ENCODE assay signal across 13 cellular contexts in the genomic region with DNA sequence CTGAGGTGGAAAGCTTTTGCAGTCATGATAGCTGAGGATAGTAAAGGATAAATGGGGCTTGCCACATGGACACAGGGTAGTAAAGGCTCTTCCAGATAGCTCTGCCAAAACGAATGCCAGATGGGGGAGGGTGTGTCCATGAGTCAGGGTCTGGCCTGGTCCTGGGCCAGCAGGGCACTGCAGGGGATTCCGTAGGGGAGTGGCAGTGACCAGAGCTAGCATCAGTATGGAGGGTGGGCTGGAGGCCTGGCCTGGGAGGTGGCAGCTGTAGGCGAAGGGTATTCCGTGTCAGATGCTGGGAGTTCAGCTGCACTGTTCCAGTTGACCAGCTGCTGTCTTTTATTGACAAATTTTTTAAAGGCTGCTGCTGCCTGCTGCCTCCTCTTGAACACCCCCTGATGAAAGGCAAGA. TPM values are rescaled to one million over a fixed set of nuclear protein-coding genes. Genes with fewer than 3 reads are reported as not detected.
DNase-seq lines count a peak whose midpoint lies in the region; ATAC-seq, FAIRE-seq and TF ChIP-seq lines count a peak whose summit lies in the region.
"Had no signal": no experiment of that assay in that cellular context is flagged by ENCODE, and none has a peak within 500 bp of the region (broad histone marks: within the 10 kb centered on the region; RNA-seq: fewer than 3 reads in every experiment).

No MANE protein-coding gene starts in this region.

- no peaks in the 10 kb centered on the region for H3K9me3 Mint-ChIP-seq in H9
- H3K9me3 Mint-ChIP-seq in astrocyte (ENCODE audit: unreplicated experiment), result no peaks in the 10 kb centered on the region
- H3K9me3 Mint-ChIP-seq: activated naive CD8-positive, alpha-beta T cell treated with anti-CD3 and anti-CD28 coated beads, Interleukin-2, amount 10 ng/mL, durations not matched to agents 7 days and 5 days; immature natural killer cell had no signal

- WGBS in H9 (ENCODE audit: extremely low coverage, insufficient read length, low lambda C conversion rate), result no CpG with 5 or more reads among the region's 4 CpGs
- 68 to 76% methylated on average over 4 of the region's 4 CpGs for WGBS in heart right ventricle, 2 donors
- 47% methylated on average over 4 of the region's 4 CpGs for WGBS in smooth muscle cell (ENCODE audit: low lambda C conversion rate)

- H3K27me3 Mint-ChIP-seq in H9 (ENCODE audit: low read depth) (no peaks in the 10 kb centered on the region), astrocyte (ENCODE audit: low read depth, unreplicated experiment) (no peaks in the 10 kb centered on the region)
- H3K27me3 Mint-ChIP-seq: activated naive CD8-positive, alpha-beta T cell treated with anti-CD3 and anti-CD28 coated beads, Interleukin-2, amount 10 ng/mL, durations not matched to agents 7 days and 5 days had no signal

- H3K4me3 ChIP-seq in astrocyte (ENCODE audit: insufficient read depth, low read depth, low read length), result peak overlapping the region; percentile 35
- no peak overlapping the region for H3K4me3 ChIP-seq in heart right ventricle
- H3K4me3 ChIP-seq in smooth muscle cell, result no peak overlapping the region

- no peak overlapping the region for H3K56ac ChIP-seq in H9 (ENCODE audit: insufficient read length, low read depth, low read length)

- no peak overlapping the region for H2BK5ac ChIP-seq in H9 (ENCODE audit: insufficient read length, low read length)

- H3F3A ChIP-seq in smooth muscle cell (ENCODE audit: low read depth), result peaks cover 15% of the 10 kb centered on the region

- H2BK15ac ChIP-seq in H9 (ENCODE audit: low read depth, low read length), result no peak overlapping the region

- H4K8ac ChIP-seq in H9 (replicated peaks; ENCODE audit: insufficient read length, low read depth, low read length), result no peak overlapping the region

- H3K27ac ChIP-seq in H9 (ENCODE audit: insufficient read length, low read depth, low read length) (no peak overlapping the region), astrocyte (ENCODE audit: low read depth, low read length) (peak overlapping the region; percentile 92), heart right ventricle (peak overlapping the region in 1 of 10 donors; percentile 23), smooth muscle cell (ENCODE audit: low read depth) (peak overlapping the region; percentile 52)

- H3K36me3 Mint-ChIP-seq in H9 (ENCODE audit: insufficient read depth in 1 of 3, low read depth in 3 of 3), result peaks cover 19 to 34% (median 32%) of the 10 kb centered on the region in 3 experiments; a peak in 6 of 7 replicates
- H3K36me3 Mint-ChIP-seq in astrocyte (ENCODE audit: low read depth, unreplicated experiment), result peaks cover 9% of the 10 kb centered on the region

- H2AFZ ChIP-seq in H9 (ENCODE audit: low read length) (no peak overlapping the region), astrocyte (ENCODE audit: low read depth, low read length) (peak overlapping the region; percentile 27), smooth muscle cell (ENCODE audit: low read depth) (no peak overlapping the region)

- H3K4me2 ChIP-seq in H9 (ENCODE audit: insufficient read depth, insufficient read length, low read length) (no peak overlapping the region), astrocyte (ENCODE audit: low read length) (peak overlapping the region; percentile 82), smooth muscle cell (peak overlapping the region; percentile 27)

- no peaks in the 10 kb centered on the region; a peak in 1 of 4 replicates for H3K4me1 Mint-ChIP-seq in H9
- peaks cover 20% of the 10 kb centered on the region for H3K4me1 Mint-ChIP-seq in astrocyte (ENCODE audit: low read depth, unreplicated experiment)
- H3K4me1 Mint-ChIP-seq: activated naive CD8-positive, alpha-beta T cell treated with anti-CD3 and anti-CD28 coated beads, Interleukin-2, amount 10 ng/mL, durations not matched to agents 7 days and 5 days; immature natural killer cell had no signal

- no peak overlapping the region for H3T11ph ChIP-seq in H9 (ENCODE audit: low read length)

- H3K23ac ChIP-seq in H9 (ENCODE audit: insufficient read length, low read depth, low read length), result no peak overlapping the region

- H3K36me3 ChIP-seq in astrocyte (ENCODE audit: insufficient read depth, low read length) (peaks cover 7% of the 10 kb centered on the region), heart right ventricle (peaks cover 0 to 75% (median 14%) of the 10 kb centered on the region in 9 donors), smooth muscle cell (ENCODE audit: low read depth) (no peaks in the 10 kb centered on the region)

- H4K91ac ChIP-seq in H9 (ENCODE audit: insufficient read length, low read depth, low read length), result no peak overlapping the region

- H4K5ac ChIP-seq in H9 (ENCODE audit: insufficient read length, low read depth, low read length), result no peak overlapping the region

- H3K4ac ChIP-seq in H9 (ENCODE audit: low read depth, low read length), result no peak overlapping the region

- peak overlapping the region in 2 of 3 experiments; percentile 1 to 55; a peak in 1 of 7 replicates for H3K27ac Mint-ChIP-seq in H9
- peak overlapping the region; percentile 78 for H3K27ac Mint-ChIP-seq in astrocyte (ENCODE audit: unreplicated experiment)
- H3K27ac Mint-ChIP-seq: activated naive CD8-positive, alpha-beta T cell treated with anti-CD3 and anti-CD28 coated beads, Interleukin-2, amount 10 ng/mL, durations not matched to agents 7 days and 5 days; immature natural killer cell had no signal

- H3K9me3 ChIP-seq in H9 (ENCODE audit: control insufficient read depth, low read depth, low read length) (no peaks in the 10 kb centered on the region), astrocyte (ENCODE audit: insufficient read depth, low read depth, low read length) (no peaks in the 10 kb centered on the region), heart right ventricle (no peaks in the 10 kb centered on the region), smooth muscle cell (replicated peaks; ENCODE audit: low read depth) (no peaks in the 10 kb centered on the region)

- H3K18ac ChIP-seq in H9 (ENCODE audit: insufficient read length, low read depth, low read length), result no peak overlapping the region

- H3K79me1 ChIP-seq in H9 (ENCODE audit: insufficient read depth, low read depth, low read length, poor library complexity, severe bottlenecking), result no peaks in the 10 kb centered on the region

- H3K14ac ChIP-seq in H9 (ENCODE audit: insufficient read depth, low read length), result no peak overlapping the region

- peak in 5 of 8 donors; percentile 28 to 64 (median 55) for ATAC-seq in heart right ventricle
- no peak for ATAC-seq in HG03159 (IDR thresholded peaks at IDR 0.05; ENCODE audit: unreplicated experiment)

- intact Hi-C loops in heart right ventricle (cut with DNase I), result no loop called here

- H2BK120ac ChIP-seq in H9 (ENCODE audit: low read depth, low read length, poor library complexity, severe bottlenecking), result no peak overlapping the region

- FAIRE-seq in astrocyte (lab: Jason Lieb, UNC), result no peak
- FAIRE-seq: G401.6 had no signal

- H2BK20ac ChIP-seq in H9 (ENCODE audit: low read depth, low read length, poor library complexity, severe bottlenecking), result no peak overlapping the region

- H4K20me1 ChIP-seq in H9 (ENCODE audit: control insufficient read depth, insufficient read depth, insufficient read length) (no peaks in the 10 kb centered on the region), astrocyte (ENCODE audit: insufficient read depth, low read length) (no peaks in the 10 kb centered on the region), smooth muscle cell (ENCODE audit: low read depth) (peaks cover 3% of the 10 kb centered on the region)

- H2BK12ac ChIP-seq in H9 (ENCODE audit: insufficient read length, low read depth, low read length), result no peak overlapping the region

- no peak overlapping the region for H2AK5ac ChIP-seq in H9 (ENCODE audit: insufficient read length, low read length)

- no peaks in the 10 kb centered on the region for H3K27me3 ChIP-seq in H9 (ENCODE audit: insufficient read depth, low read length)
- H3K27me3 ChIP-seq in astrocyte (ENCODE audit: insufficient read depth, low read length), result no peaks in the 10 kb centered on the region
- no peaks in the 10 kb centered on the region for H3K27me3 ChIP-seq in heart right ventricle
- no peaks in the 10 kb centered on the region for H3K27me3 ChIP-seq in smooth muscle cell (ENCODE audit: low read depth)

- H3K9ac ChIP-seq in H9 (ENCODE audit: extremely low read depth, insufficient read length, low read length), result no peak overlapping the region
- H3K9ac ChIP-seq in astrocyte (ENCODE audit: low read length), result peak overlapping the region; percentile 70
- no peak overlapping the region for H3K9ac ChIP-seq in smooth muscle cell (ENCODE audit: low read depth)

- no peaks in the 10 kb centered on the region for H3K4me1 ChIP-seq in H9 (ENCODE audit: insufficient read depth, low read length)
- peaks cover 20% of the 10 kb centered on the region for H3K4me1 ChIP-seq in astrocyte (ENCODE audit: insufficient read depth, low read length)
- peaks cover 0 to 4% (median 0%) of the 10 kb centered on the region in 9 donors for H3K4me1 ChIP-seq in heart right ventricle
- H3K4me1 ChIP-seq in smooth muscle cell (ENCODE audit: low read depth), result peaks cover 17% of the 10 kb centered on the region

- H3K4me3 Mint-ChIP-seq in H9, result no peak overlapping the region
- peak overlapping the region; percentile 36 for H3K4me3 Mint-ChIP-seq in astrocyte (ENCODE audit: unreplicated experiment)
- H3K4me3 Mint-ChIP-seq: activated naive CD8-positive, alpha-beta T cell treated with anti-CD3 and anti-CD28 coated beads, Interleukin-2, amount 10 ng/mL, durations not matched to agents 7 days and 5 days; immature natural killer cell had no signal

- no peaks in the 10 kb centered on the region for H3K23me2 ChIP-seq in H9 (ENCODE audit: insufficient read length, low read depth, low read length, poor library complexity, severe bottlenecking)

- TF ChIP-seq CTCF in H9 (conservative IDR thresholded peaks at IDR 0.05) (no peak), astrocyte (IDR thresholded peaks at IDR 0.05; ENCODE audit: insufficient read depth, low read depth, low read length) (no peak), heart right ventricle (IDR thresholded peaks at IDR 0.05) (no peak), smooth muscle cell (IDR thresholded peaks at IDR 0.05; ENCODE audit: borderline replicate concordance, insufficient read depth, poor library complexity, severe bottlenecking) (no peak)

- DNase-seq in H9 (no peak), astrocyte (ENCODE audit: low read depth) (peak; percentile 54), heart right ventricle (no peak), smooth muscle cell (lab: John Stamatoyannopoulos, UW; ENCODE audit: unreplicated experiment) (no peak), OCI-M2 (lab: John Stamatoyannopoulos, UW; ENCODE audit: unreplicated experiment) (no peak), RKO (ENCODE audit: low spot score) (no peak), D341Med (ENCODE audit: low spot score) (no peak)
- DNase-seq: activated naive CD8-positive, alpha-beta T cell treated with anti-CD3 and anti-CD28 coated beads, Interleukin-2, amount 10 ng/mL, durations not matched to agents 7 days and 5 days; immature natural killer cell had no signal

- no peaks in the 10 kb centered on the region for H3K79me2 ChIP-seq in H9 (ENCODE audit: insufficient read depth, low read length)
- no peaks in the 10 kb centered on the region for H3K79me2 ChIP-seq in astrocyte (ENCODE audit: insufficient read depth, low read length)
- no peaks in the 10 kb centered on the region for H3K79me2 ChIP-seq in smooth muscle cell (ENCODE audit: low read depth)

RNA-seq across cellular contexts. Expression of a gene that starts 23.6 kb away (rescaled TPM):
- total RNA-seq in H9 (2021), result 19.4 and 22.0 TPM in 2 replicates
- total RNA-seq in astrocyte, result 9.7 TPM in 2 replicates
- total RNA-seq in heart right ventricle, result 10 to 100 TPM; 15.7 to 33.7 (median 19.8) TPM
- 10 to 100 TPM; 16.9 to 27.2 TPM for polyA plus RNA-seq in heart right ventricle
- 3.9 and 4.8 TPM in 2 replicates for total RNA-seq in smooth muscle cell
- 2.3 and 3.6 TPM in 2 replicates for polyA plus RNA-seq in smooth muscle cell

RNA-seq across cellular contexts. Expression of a gene that starts 37.4 kb away (rescaled TPM):
- total RNA-seq in H9 (2021) (0.31 and 0.44 TPM in 2 replicates), astrocyte (0.25 TPM in 1 of 2 replicates, not detected in the other), heart right ventricle (1 to 10 TPM in 6 of 10 donors, under 1 TPM in 1, not detected in 3; 0.49 to 9.3 (median 6.2) TPM), smooth muscle cell (not detected in 2 replicates)
- polyA plus RNA-seq in heart right ventricle (not detected), smooth muscle cell (1.1 TPM in 1 of 2 replicates, not detected in the other)
- total RNA-seq: activated naive CD8-positive, alpha-beta T cell treated with anti-CD3 and anti-CD28 coated beads, Interleukin-2, amount 10 ng/mL, durations not matched to agents 7 days and 5 days; NCI-H460; temporal lobe had no signal
- polyA plus RNA-seq: immature natural killer cell had no signal

RNA-seq across cellular contexts. Expression of a gene that starts 49.0 kb away (rescaled TPM):
- total RNA-seq in H9 (2021) (17.1 and 18.1 TPM in 2 replicates), astrocyte (36.7 and 38.2 TPM in 2 replicates), heart right ventricle (10 to 100 TPM; 31.3 to 51.0 (median 40.5) TPM), smooth muscle cell (29.3 and 40.1 TPM in 2 replicates)
- polyA plus RNA-seq in heart right ventricle (10 to 100 TPM; 26.0 to 28.9 TPM), smooth muscle cell (36.6 and 38.3 TPM in 2 replicates)
